10 cellular contexts compared by ENCODE assay signal in the genomic region with DNA sequence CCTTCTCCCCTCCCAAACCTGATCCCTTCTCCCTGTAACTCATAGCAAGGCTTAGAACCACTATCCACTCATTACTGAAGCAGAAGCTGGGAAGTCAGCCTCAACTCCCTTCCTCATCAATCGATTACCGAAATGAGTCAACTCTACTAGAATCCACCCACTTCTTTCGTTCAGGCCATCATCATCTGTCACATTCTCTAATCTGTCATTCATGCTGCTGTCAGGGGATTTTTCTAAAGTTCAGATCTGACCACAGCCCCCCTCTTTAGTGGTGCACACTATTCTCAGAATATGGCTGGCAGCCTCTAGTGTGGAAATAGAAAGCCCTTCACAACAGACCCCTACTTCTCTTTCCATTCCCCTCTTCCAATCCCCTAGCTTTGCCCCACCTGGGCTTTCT. TPM values are rescaled to one million over a fixed set of nuclear protein-coding genes. Genes with fewer than 3 reads are reported as not detected.
DNase-seq lines count a peak whose midpoint lies in the region; ATAC-seq and TF ChIP-seq lines count a peak whose summit lies in the region.
"Had no signal": no experiment of that assay in that cellular context is flagged by ENCODE, and none has a peak within 500 bp of the region (broad histone marks: within the 10 kb centered on the region; RNA-seq: fewer than 3 reads in every experiment).

No MANE protein-coding gene starts in this region.

- no peak overlapping the region for H3K4me3 ChIP-seq in A673 (ENCODE audit: low read depth, low read length, poor library complexity, severe bottlenecking)

- CTCF ChIA-PET in activated CD4-positive, alpha-beta T cell treated with anti-CD3 and anti-CD28 coated beads for 36 hours (lab: Charles Lee) = interaction anchor here (1.0 to 10.9 kb wide), 9 partner anchors 11 to 122 kb away, joined by 3 to 177 read pairs (median 5); a partner anchor contains a TSS
- CTCF ChIA-PET in A673 (lab: Charles Lee) = no interaction called here

- no peak for TF ChIP-seq CTCF in A673 (conservative IDR thresholded peaks at IDR 0.05; ENCODE audit: low read depth, low read length)

- peak; percentile 86 for ATAC-seq in activated CD4-positive, alpha-beta T cell treated with anti-CD3 and anti-CD28 coated beads for 36 hours
- peak; percentile 68 for ATAC-seq in GM21515 (IDR thresholded peaks at IDR 0.05; ENCODE audit: unreplicated experiment)
- peak; percentile 72 for ATAC-seq in HG03175 (IDR thresholded peaks at IDR 0.05; ENCODE audit: unreplicated experiment)

- no peak overlapping the region for H3K27ac ChIP-seq in A673 (ENCODE audit: low read depth, low read length, poor library complexity, severe bottlenecking)

- peaks cover 20% of the 10 kb centered on the region for H3K4me1 Mint-ChIP-seq in activated CD4-positive, alpha-beta T cell treated with anti-CD3 and anti-CD28 coated beads for 36 hours

- no TSS peak for BruUV-seq in A673 (replicated peaks; lab: Mats Ljungman, UMichigan)

- peak; percentile 64 for DNase-seq in activated CD4-positive, alpha-beta T cell treated with anti-CD3 and anti-CD28 coated beads for 36 hours
- DNase-seq in activated CD4-positive, alpha-beta T cell treated with anti-CD3 and anti-CD28 coated beads, Interleukin-2, amount 50 U/mL, for 4 hours = no peak
- DNase-seq in stimulated activated CD4-positive, alpha-beta T cell treated with anti-CD3 and anti-CD28 coated beads, Interleukin-2, amount 100 ng/mL, for 24 hours = peak; percentile 26 to 59
- DNase-seq in A673 (ENCODE audit: low spot score) = no peak
- DNase-seq in epidermal melanocyte (ENCODE audit: insufficient read length, low spot score) = no peak
- no peak for DNase-seq in AG08395 (ENCODE audit: low spot score)
- DNase-seq: 8988T had no signal

- no peaks in the 10 kb centered on the region for H3K9me3 Mint-ChIP-seq in activated CD4-positive, alpha-beta T cell treated with anti-CD3 and anti-CD28 coated beads for 36 hours (ENCODE audit: low read depth)

- H3K4me3 Mint-ChIP-seq in activated CD4-positive, alpha-beta T cell treated with anti-CD3 and anti-CD28 coated beads for 36 hours = peak overlapping the region; percentile 20

- H3K27me3 ChIP-seq in A673 (replicated peaks; ENCODE audit: insufficient read depth, low read depth, low read length, poor library complexity) = peaks cover 21% of the 10 kb centered on the region

- peak overlapping the region; percentile 77 for H3K27ac Mint-ChIP-seq in activated CD4-positive, alpha-beta T cell treated with anti-CD3 and anti-CD28 coated beads for 36 hours

- no peaks in the 10 kb centered on the region for H3K9me3 ChIP-seq in A673 (ENCODE audit: low read depth, low read length, poor library complexity, severe bottlenecking)

- intact Hi-C loops in activated CD4-positive, alpha-beta T cell treated with anti-CD3 and anti-CD28 coated beads for 36 hours (cut with DNase I, micrococcal nuclease) = loop anchor here (1.0 to 5.0 kb wide), 7 partner anchors 24 to 482 kb away; a partner anchor contains a TSS
- intact Hi-C loops in A673 (cut with micrococcal nuclease; ENCODE audit: unreplicated experiment) = no loop called here

- H3K36me3 ChIP-seq in A673 (ENCODE audit: insufficient read depth, low read length, poor library complexity, severe bottlenecking) = no peaks in the 10 kb centered on the region

- H3K27me3 Mint-ChIP-seq in activated CD4-positive, alpha-beta T cell treated with anti-CD3 and anti-CD28 coated beads for 36 hours = peaks cover 26% of the 10 kb centered on the region

- POLR2A ChIA-PET in activated CD4-positive, alpha-beta T cell treated with anti-CD3 and anti-CD28 coated beads for 36 hours (lab: Charles Lee) = interaction anchor here (1.2 kb wide), 1 partner anchor 13 kb away, joined by 3 read pairs; no protein-coding TSS in a partner anchor
- POLR2A ChIA-PET in A673 (lab: Charles Lee; ENCODE audit: low non-redundant PET) = no interaction called here

- H3K4me1 ChIP-seq in A673 (ENCODE audit: insufficient read depth, low read length, poor library complexity, severe bottlenecking) = no peaks in the 10 kb centered on the region

- H3K36me3 Mint-ChIP-seq in activated CD4-positive, alpha-beta T cell treated with anti-CD3 and anti-CD28 coated beads for 36 hours (ENCODE audit: low read depth) = no peaks in the 10 kb centered on the region

RNA-seq across cellular contexts. Expression of a gene that starts 5.1 kb away (rescaled TPM):
- under 1 TPM in 1 of 2 experiments, not detected in 1; 0.21 TPM for total RNA-seq in activated CD4-positive, alpha-beta T cell treated with anti-CD3 and anti-CD28 coated beads for 36 hours
- total RNA-seq in A673 (2021) = not detected in 2 replicates
- total RNA-seq: osteoblast had no signal

RNA-seq across cellular contexts. Expression of a gene that starts 24.5 kb away (rescaled TPM):
- 1 to 10 TPM in 1 of 2 experiments, under 1 TPM in 1; 0.94 to 1.1 TPM for total RNA-seq in activated CD4-positive, alpha-beta T cell treated with anti-CD3 and anti-CD28 coated beads for 36 hours
- not detected in 2 replicates for total RNA-seq in A673 (2021)
- total RNA-seq: osteoblast had no signal

RNA-seq across cellular contexts. Expression of a gene that starts 27.3 kb away (rescaled TPM):
- under 1 TPM; 0.19 to 0.23 TPM for total RNA-seq in activated CD4-positive, alpha-beta T cell treated with anti-CD3 and anti-CD28 coated beads for 36 hours
- total RNA-seq in A673 (2021) = 0.77 and 1.3 TPM in 2 replicates

Comparison
In these comparisons a context has a peak if more than half of its experiments do, and no peak if none do; other contexts are left out.
1. DNase-seq: peak in activated CD4-positive, alpha-beta T cell treated with anti-CD3 and anti-CD28 coated beads for 36 hours (single experiment) and stimulated activated CD4-positive, alpha-beta T cell treated with anti-CD3 and anti-CD28 coated beads, Interleukin-2, amount 100 ng/mL, for 24 hours (2 of 2); none in activated CD4-positive, alpha-beta T cell treated with anti-CD3 and anti-CD28 coated beads, Interleukin-2, amount 50 U/mL, for 4 hours (0 of 2), A673 (single experiment), epidermal melanocyte (single experiment) and AG08395 (single experiment).
2. Peak in every context shown above with its lines, with median percentiles within 50 percentile points of each other: ATAC-seq.